In the genomic region with DNA sequence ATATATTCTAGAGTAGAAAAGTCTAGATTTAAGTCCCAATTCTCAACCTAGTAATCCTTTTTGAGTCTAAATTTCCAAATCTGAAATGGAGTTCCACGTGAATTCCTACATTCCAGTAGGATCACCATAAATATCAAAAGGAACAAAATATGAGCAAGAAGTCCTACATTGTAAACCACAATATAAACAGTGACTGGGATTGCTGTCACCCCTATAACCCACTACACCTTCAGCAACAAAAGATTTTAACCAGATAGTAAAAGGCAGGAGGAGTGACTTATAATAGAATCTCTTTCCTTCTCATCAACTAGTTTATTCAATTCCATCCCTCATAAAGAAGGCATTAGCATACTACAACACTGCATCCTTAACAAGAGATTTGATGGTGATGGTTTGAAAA, we compare ENCODE assay signal across 7 cellular contexts.
"Had no signal": no experiment of that assay in that cellular context is flagged by ENCODE, and none has a peak within 500 bp of the region (broad histone marks: within the 10 kb centered on the region; RNA-seq: fewer than 3 reads in every experiment).

No MANE protein-coding gene starts in this region.

- H3K4me3 ChIP-seq: GM23338 had no signal

- DNase-seq: H9, HFFc6 had no signal

- FAIRE-seq: H1, H54, HepG2 had no signal

- H3K27ac ChIP-seq: HL-60 had no signal
